Comparison of ENCODE assay signal across 8 cellular contexts in genomic region chr1:229661022-229661877, GRCh38. TPM values are rescaled to one million over a fixed set of nuclear protein-coding genes. Genes with fewer than 3 reads are reported as not detected.
A peak's percentile ranks its signal among the peaks of the same experiment; 100 is the strongest.
DNase-seq lines count a peak whose midpoint lies in the region; ATAC-seq and TF ChIP-seq lines count a peak whose summit lies in the region.

No MANE protein-coding gene starts in this region.

- ATAC-seq in GM21390 (IDR thresholded peaks at IDR 0.05; ENCODE audit: unreplicated experiment): peak; percentile 57
- peak; percentile 50; the same call in 2 of the 3 replicates for ATAC-seq in RWPE2 (ENCODE audit: low read depth)

- H3K27ac ChIP-seq in CD8-positive, alpha-beta memory T cell (ENCODE audit: low read depth, low read length): no peak overlapping the region
- H3K27ac ChIP-seq in Karpas-422 (ENCODE audit: low read length) (no peak overlapping the region), RWPE2 (ENCODE audit: poor library complexity, severe bottlenecking) (no peak overlapping the region), parathyroid adenoma (no peak overlapping the region)

- DNase-seq in CD8-positive, alpha-beta memory T cell: peak; percentile 43 to 75 (median 52)
- peak; percentile 79 for DNase-seq in Karpas-422
- DNase-seq in RWPE2 (ENCODE audit: low spot score): no peak
- DNase-seq in activated gamma-delta T cell treated with Interleukin-2 at 50 U/mL for 16 hours: peak; percentile 65
- DNase-seq in germinal center (ENCODE audit: low spot score): peak; percentile 88
- peak; percentile 82 for DNase-seq in type B pancreatic cell (ENCODE audit: extremely low spot score, unreplicated experiment)

- H3K9ac ChIP-seq in Karpas-422 (ENCODE audit: low read length) (no peak overlapping the region), parathyroid adenoma (no peak overlapping the region)

- CTCF ChIA-PET in CD8-positive, alpha-beta memory T cell (lab: Charles Lee): interaction anchor here (0.7 to 2.1 kb wide), 16 partner anchors 10 to 651 kb away, joined by 3 to 15 read pairs (median 4); no protein-coding TSS in a partner anchor

- H3K4me1 Mint-ChIP-seq in CD8-positive, alpha-beta memory T cell: peaks cover 0 to 4% (median 3%) of the 10 kb centered on the region in 3 donors
- H3K4me1 Mint-ChIP-seq in type B pancreatic cell (ENCODE audit: unreplicated experiment): peaks cover 7% of the 10 kb centered on the region

- H3K27ac Mint-ChIP-seq in CD8-positive, alpha-beta memory T cell: peak overlapping the region in 3 of 8 donors; percentile 56 to 89 (median 76)
- H3K27ac Mint-ChIP-seq in type B pancreatic cell: no peak overlapping the region

- H3K9me3 ChIP-seq in CD8-positive, alpha-beta memory T cell (ENCODE audit: low read length): no peaks in the 10 kb centered on the region
- H3K9me3 ChIP-seq in Karpas-422 (ENCODE audit: low read length) (no peaks in the 10 kb centered on the region), RWPE2 (ENCODE audit: severe bottlenecking) (no peaks in the 10 kb centered on the region), parathyroid adenoma (ENCODE audit: control insufficient read depth, low read length) (no peaks in the 10 kb centered on the region)

- H3K27me3 Mint-ChIP-seq in CD8-positive, alpha-beta memory T cell: peaks cover 0 to 2% of the 10 kb centered on the region in 2 donors
- no peaks in the 10 kb centered on the region for H3K27me3 Mint-ChIP-seq in type B pancreatic cell

- H3K4me2 ChIP-seq in Karpas-422 (ENCODE audit: low read depth, low read length, poor library complexity, severe bottlenecking) (no peak overlapping the region), parathyroid adenoma (ENCODE audit: low read length) (no peak overlapping the region)

- H3K9me2 ChIP-seq in Karpas-422 (replicated peaks; ENCODE audit: insufficient read depth, low read length): no peaks in the 10 kb centered on the region

- peaks cover 0 to 39% (median 9%) of the 10 kb centered on the region in 3 donors for H3K36me3 Mint-ChIP-seq in CD8-positive, alpha-beta memory T cell
- H3K36me3 Mint-ChIP-seq in type B pancreatic cell: peaks cover 14% of the 10 kb centered on the region

- no peak overlapping the region for H3K4me3 ChIP-seq in CD8-positive, alpha-beta memory T cell (ENCODE audit: low read length)
- no peak overlapping the region for H3K4me3 ChIP-seq in Karpas-422 (ENCODE audit: low read length)
- H3K4me3 ChIP-seq in RWPE2 (ENCODE audit: severe bottlenecking): no peak overlapping the region
- H3K4me3 ChIP-seq in parathyroid adenoma (ENCODE audit: low read depth, low read length): no peak overlapping the region

- no peak overlapping the region for H2AFZ ChIP-seq in Karpas-422 (ENCODE audit: low read length)
- H2AFZ ChIP-seq in parathyroid adenoma: no peak overlapping the region

- no peak overlapping the region for H3K4me3 Mint-ChIP-seq in CD8-positive, alpha-beta memory T cell
- H3K4me3 Mint-ChIP-seq in type B pancreatic cell: no peak overlapping the region

- H3K4me1 ChIP-seq in CD8-positive, alpha-beta memory T cell (ENCODE audit: insufficient read depth, low read length): peaks cover 15% of the 10 kb centered on the region
- H3K4me1 ChIP-seq in Karpas-422 (ENCODE audit: low read length): no peaks in the 10 kb centered on the region
- peaks cover 5% of the 10 kb centered on the region for H3K4me1 ChIP-seq in RWPE2 (ENCODE audit: insufficient read depth, poor library complexity, severe bottlenecking)
- no peaks in the 10 kb centered on the region for H3K4me1 ChIP-seq in parathyroid adenoma

- POLR2A ChIA-PET in CD8-positive, alpha-beta memory T cell (lab: Charles Lee): no interaction called here

- peaks cover 0 to 2% (median 0%) of the 10 kb centered on the region in 5 donors for H3K9me3 Mint-ChIP-seq in CD8-positive, alpha-beta memory T cell
- H3K9me3 Mint-ChIP-seq in type B pancreatic cell: no peaks in the 10 kb centered on the region

- H4K20me1 ChIP-seq in Karpas-422 (ENCODE audit: insufficient read depth, low read depth, low read length): no peaks in the 10 kb centered on the region

- peaks cover 6% of the 10 kb centered on the region for H3K79me2 ChIP-seq in Karpas-422 (ENCODE audit: low read length)
- H3K79me2 ChIP-seq in parathyroid adenoma: no peaks in the 10 kb centered on the region

- TF ChIP-seq CTCF in RWPE2 (IDR thresholded peaks at IDR 0.05; ENCODE audit: poor library complexity, severe bottlenecking) (peak; percentile 66), parathyroid adenoma (IDR thresholded peaks at IDR 0.05) (peak; percentile 71), type B pancreatic cell (conservative IDR thresholded peaks at IDR 0.05) (peak; percentile 93)

- peaks cover 11% of the 10 kb centered on the region for H3K36me3 ChIP-seq in CD8-positive, alpha-beta memory T cell (ENCODE audit: insufficient read depth, low read length)
- H3K36me3 ChIP-seq in Karpas-422 (ENCODE audit: insufficient read depth, low read length) (peaks cover 45% of the 10 kb centered on the region), RWPE2 (ENCODE audit: low read depth) (no peaks in the 10 kb centered on the region; the same call in 1 of the 2 replicates), parathyroid adenoma (ENCODE audit: control insufficient read depth, insufficient read depth, low read length) (no peaks in the 10 kb centered on the region)

- H3K27me3 ChIP-seq in CD8-positive, alpha-beta memory T cell (ENCODE audit: insufficient read depth, low read length, poor library complexity, severe bottlenecking): no peaks in the 10 kb centered on the region
- H3K27me3 ChIP-seq in Karpas-422 (ENCODE audit: low read length) (no peaks in the 10 kb centered on the region), RWPE2 (ENCODE audit: insufficient read depth, poor library complexity, severe bottlenecking) (no peaks in the 10 kb centered on the region), parathyroid adenoma (ENCODE audit: control insufficient read depth, insufficient read depth, low read length) (no peaks in the 10 kb centered on the region)

RNA-seq across cellular contexts. Expression of gene URB2, which starts 35.2 kb away (rescaled TPM):
- total RNA-seq in CD8-positive, alpha-beta memory T cell: 10 to 100 TPM; 37.6 to 38.2 TPM
- 6.5 TPM for polyA plus RNA-seq in CD8-positive, alpha-beta memory T cell
- 14.1 and 15.0 TPM in 2 replicates for total RNA-seq in Karpas-422 (2014; rRNA removed; shearing (Covaris generic); ENCODE audit: low replicate concordance)
- 11.0 and 16.5 TPM in 2 replicates for total RNA-seq in type B pancreatic cell (ENCODE audit: low replicate concordance)

RNA-seq across cellular contexts. Expression of gene TAF5L, which starts 35.3 kb away (rescaled TPM):
- 10 to 100 TPM; 30.5 to 31.7 TPM for total RNA-seq in CD8-positive, alpha-beta memory T cell
- polyA plus RNA-seq in CD8-positive, alpha-beta memory T cell: 7.2 TPM
- 30.7 and 32.6 TPM in 2 replicates for total RNA-seq in Karpas-422 (2014; rRNA removed; shearing (Covaris generic); ENCODE audit: low replicate concordance)
- total RNA-seq in type B pancreatic cell (ENCODE audit: low replicate concordance): 16.9 and 17.4 TPM in 2 replicates
